Comparison of ENCODE assay signal across 1 cellular context in genomic region chr10:119315128-119316001, GRCh38.
TF ChIP-seq lines count a peak whose summit lies in the region.

No MANE protein-coding gene starts in this region.

TF ChIP-seq in A549, 52 proteins besides CTCF, POLR2A, EP300 and RAD21 (continued from another document):
- TF ChIP-seq TP53 (CRISPR knock-in tag; IDR thresholded peaks at IDR 0.05) (no peak), ELK1 (IDR thresholded peaks at IDR 0.05; ENCODE audit: low read depth, low read length) (no peak), USF2 (IDR thresholded peaks at IDR 0.05) (no peak), CBX8 (IDR thresholded peaks at IDR 0.05) (no peak), MAFK (IDR thresholded peaks at IDR 0.05; ENCODE audit: partially characterized antibody) (no peak), HDAC2 (IDR thresholded peaks at IDR 0.05) (no peak), CBX2 (IDR thresholded peaks at IDR 0.05; ENCODE audit: borderline replicate concordance, low read depth) (no peak), JUN (IDR thresholded peaks at IDR 0.05) (peak; percentile 34 to 58; a peak in 3 of 5 replicates), SREBF2 (IDR thresholded peaks at IDR 0.05) (no peak), GATA3 (IDR thresholded peaks at IDR 0.05; ENCODE audit: borderline replicate concordance) (peak; percentile 18; the same call in 1 of the 2 replicates), PBX3 (IDR thresholded peaks at IDR 0.05) (no peak), CHD2 (IDR thresholded peaks at IDR 0.05; ENCODE audit: low read length, partially characterized antibody) (no peak), RARB (CRISPR knock-in tag; IDR thresholded peaks at IDR 0.05) (no peak), HOXB13 (CRISPR knock-in tag; IDR thresholded peaks at IDR 0.05; ENCODE audit: low read depth) (no peak), HEYL (CRISPR knock-in tag; IDR thresholded peaks at IDR 0.05) (no peak), ATOH8 (CRISPR knock-in tag; IDR thresholded peaks at IDR 0.05; ENCODE audit: low read depth) (no peak), SMC3 (IDR thresholded peaks at IDR 0.05) (no peak; the same call in 2 of the 3 replicates)
